34 cellular contexts compared by ENCODE assay signal in the genomic region with DNA sequence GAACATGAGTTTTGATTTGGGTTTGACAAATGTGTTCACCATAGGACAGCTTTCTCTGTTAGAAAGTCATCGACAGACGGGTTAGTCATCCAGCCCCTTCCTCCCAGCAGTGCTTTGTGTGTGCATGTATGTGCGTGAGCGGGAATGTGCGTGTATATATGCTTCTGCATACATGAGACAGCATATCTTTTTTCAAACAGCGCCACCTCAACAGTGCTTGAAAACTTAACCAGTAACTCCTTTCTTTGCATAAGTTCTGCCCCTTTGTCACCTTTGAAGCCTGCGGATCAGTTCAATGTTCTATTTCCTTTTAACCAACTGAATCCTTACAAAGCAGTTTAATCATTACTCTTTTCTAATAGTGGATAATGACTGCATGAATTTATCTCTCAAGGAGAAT.
"Had no signal": no experiment of that assay in that cellular context is flagged by ENCODE, and none has a peak within 500 bp of the region (broad histone marks: within the 10 kb centered on the region; RNA-seq: fewer than 3 reads in every experiment).

No MANE protein-coding gene starts in this region.

- H3K27ac ChIP-seq: adrenal gland, body of pancreas, cardiac muscle cell, colonic mucosa, gastrocnemius medialis, pancreas, psoas muscle, sigmoid colon, vagina, WERI-Rb-1 had no signal

- FAIRE-seq: islet of Langerhans, pancreas, small intestine had no signal

- ATAC-seq: activated CD4-positive, CD25-positive, alpha-beta regulatory T cell treated with anti-CD3 and anti-CD28 coated beads, Interleukin-2, amount 50 U/mL, for 24 hours; body of pancreas; gastrocnemius medialis; left ventricle myocardium superior; mucosa of descending colon; pancreas; psoas muscle; stimulated activated memory B cell treated with anti-CD40 and anti-IgM and Interleukin-4, amounts not matched to agents 10 μg/mL and 1 μg/mL and 100 μg/mL, for 72 hours; stimulated activated naive CD8-positive, alpha-beta T cell treated with anti-CD3 and anti-CD28 coated beads, Interleukin-15, amount 100 ng/mL, for 72 hours had no signal

- DNase-seq: activated CD4-positive, alpha-beta memory T cell treated with anti-CD3 and anti-CD28 coated beads for 36 hours; activated CD4-positive, alpha-beta T cell treated with anti-CD3 and anti-CD28 coated beads, Interleukin-2, amount 10 ng/mL, durations not matched to agents 24 days and 14 days; activated CD8-positive, alpha-beta memory T cell treated with anti-CD3 and anti-CD28 coated beads, Interleukin-2, amount 50 U/mL, for 4 hours; activated effector memory CD4-positive, alpha-beta T cell treated with anti-CD3 and anti-CD28 coated beads, Interleukin-2, amount 50 U/mL, for 16 hours; activated naive CD4-positive, alpha-beta T cell treated with anti-CD3 and anti-CD28 coated beads for 36 hours; activated naive CD8-positive, alpha-beta T cell treated with anti-CD3 and anti-CD28 coated beads for 36 hours; activated T-cell treated with anti-CD3 and anti-CD28 coated beads, Interleukin-2, amount 50 U/mL, for 1 hour; adrenal gland; aorta; body of pancreas; cerebellar nuclear complex; colonic mucosa; effector memory CD4-positive, alpha-beta T cell; erythroblast; gastrocnemius medialis; glutamatergic neuron; left ventricle myocardium superior; mucosa of descending colon; nephron progenitor cell; pancreas; psoas muscle; sigmoid colon; small intestine; stimulated activated CD4-positive, alpha-beta T cell treated with anti-CD3 and anti-CD28 coated beads, Interleukin-1b, Interleukin-23, amount 100 ng/mL, for 48 hours; stimulated activated CD4-positive, alpha-beta T cell treated with anti-CD3 and anti-CD28 coated beads, Interleukin-4, amount 100 ng/mL, for 4 hours; stimulated activated CD8-positive, alpha-beta memory T cell treated with anti-CD3 and anti-CD28 coated beads, Interleukin-4, amount 100 ng/mL, for 48 hours; stimulated activated naive CD8-positive, alpha-beta T cell treated with anti-CD3 and anti-CD28 coated beads, Interleukin-15, amount 100 ng/mL, for 72 hours; substantia nigra; WERI-Rb-1 had no signal

- H3K27me3 ChIP-seq: adrenal gland, body of pancreas, cardiac muscle cell, colonic mucosa, gastrocnemius medialis, pancreas, sigmoid colon, vagina had no signal

- H3K4me1 ChIP-seq: adrenal gland, body of pancreas, colonic mucosa, gastrocnemius medialis, pancreas, psoas muscle, sigmoid colon, vagina had no signal

- H3K36me3 ChIP-seq: adrenal gland, cardiac muscle cell, colonic mucosa, gastrocnemius medialis, pancreas, sigmoid colon, vagina, WERI-Rb-1 had no signal

- H3K4me3 ChIP-seq: adrenal gland, body of pancreas, cardiac muscle cell, colonic mucosa, gastrocnemius medialis, mucosa of descending colon, pancreas, psoas muscle, sigmoid colon, vagina had no signal

- H3K9me3 ChIP-seq: adrenal gland, body of pancreas, colonic mucosa, gastrocnemius medialis, mucosa of descending colon, pancreas, psoas muscle, sigmoid colon, vagina had no signal
